ENCODE assay signal across 25 cellular contexts in the genomic region with DNA sequence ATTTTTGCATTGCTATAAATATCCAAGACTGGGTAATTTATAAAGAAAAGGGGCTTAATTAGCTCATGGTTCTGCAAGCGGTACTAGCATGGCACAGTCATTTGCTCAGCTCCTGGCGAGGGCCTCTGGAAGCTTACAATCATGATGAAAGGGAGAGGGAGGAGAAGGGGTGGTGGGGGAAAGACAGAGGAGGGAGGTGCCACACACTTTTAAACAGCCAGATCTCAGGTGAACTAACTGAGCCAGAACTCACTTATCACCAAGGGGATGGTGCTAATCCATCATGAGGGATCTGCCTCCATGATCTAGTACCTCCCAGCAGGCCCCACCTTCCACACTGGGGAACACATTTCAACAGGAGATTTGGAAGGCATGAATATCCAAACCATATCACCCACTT.
"Had no signal": no experiment of that assay in that cellular context is flagged by ENCODE, and none has a peak within 500 bp of the region (broad histone marks: within the 10 kb centered on the region; RNA-seq: fewer than 3 reads in every experiment).

No MANE protein-coding gene starts in this region.

- H3K27ac ChIP-seq: ascending aorta, breast epithelium, esophagus muscularis mucosa, heart right ventricle, left ventricle myocardium inferior, spleen, tibial nerve, uterus had no signal

- H3K9me3 Mint-ChIP-seq: T-cell had no signal

- FAIRE-seq: endothelial cell of umbilical vein had no signal

- H3K4me3 ChIP-seq: ascending aorta, breast epithelium, esophagus muscularis mucosa, heart right ventricle, left ventricle myocardium inferior, spleen, tibial nerve, uterus had no signal

- ATAC-seq: activated CD4-positive, CD25-positive, alpha-beta regulatory T cell treated with anti-CD3 and anti-CD28 coated beads, Interleukin-2, amount 50 U/mL, for 24 hours; heart right ventricle; naive thymus-derived CD8-positive, alpha-beta T cell; T-cell had no signal

- H3K27me3 ChIP-seq: ascending aorta, breast epithelium, esophagus muscularis mucosa, heart right ventricle, spleen, tibial nerve, uterus had no signal

- H3K27me3 Mint-ChIP-seq: naive thymus-derived CD8-positive, alpha-beta T cell; T-cell had no signal

- H3K4me3 Mint-ChIP-seq: naive thymus-derived CD8-positive, alpha-beta T cell; T-cell had no signal

- H3K27ac Mint-ChIP-seq: T-cell had no signal

- H3K4me1 ChIP-seq: ascending aorta, breast epithelium had no signal

- H3K9me3 ChIP-seq: ascending aorta, breast epithelium, esophagus muscularis mucosa, heart right ventricle, left ventricle myocardium inferior, spleen, tibial nerve, uterus had no signal

- DNase-seq: activated CD8-positive, alpha-beta memory T cell treated with anti-CD3 and anti-CD28 coated beads for 24 hours; activated CD8-positive, alpha-beta memory T cell treated with anti-CD3 and anti-CD28 coated beads, Interleukin-2, amount 50 U/mL, for 48 hours; activated effector memory CD4-positive, alpha-beta T cell treated with anti-CD3 and anti-CD28 coated beads, Interleukin-2, amount 50 U/mL, for 16 hours; activated naive CD4-positive, alpha-beta T cell treated with anti-CD3 and anti-CD28 coated beads, Interleukin-2, amount 50 U/mL, for 16 hours; activated T-cell treated with anti-CD3 and anti-CD28 coated beads, Interleukin-2, amount 50 U/mL, for 48 hours; cortex of kidney; effector CD8-positive, alpha-beta T cell; heart right ventricle; kidney glomerular epithelial cell; left ventricle myocardium inferior; naive thymus-derived CD8-positive, alpha-beta T cell; posterior cingulate gyrus; retina; spleen; stimulated activated naive CD4-positive, alpha-beta T cell treated with Interleukin-2 at 50 U/mL for 16 hours; substantia nigra; T-cell; T-helper 9 cell; uterus had no signal

- H3K36me3 ChIP-seq: ascending aorta, breast epithelium, esophagus muscularis mucosa, heart right ventricle, left ventricle myocardium inferior, spleen, tibial nerve, uterus had no signal
